In genomic region chr3:185842241-185842640, GRCh38 we compare ENCODE assay signal across 10 cellular contexts.
"Had no signal": no experiment of that assay in that cellular context is flagged by ENCODE, and none has a peak within 500 bp of the region (broad histone marks: within the 10 kb centered on the region; RNA-seq: fewer than 3 reads in every experiment).

No MANE protein-coding gene starts in this region.

- H3K9me3 Mint-ChIP-seq: GM23338, H9, HFFc6 had no signal

- ATAC-seq: GM23338, HCT116 had no signal

- H2AFZ ChIP-seq: GM23248, GM23338 had no signal

- H3K4me3 ChIP-seq: GM23248, GM23338, HAP-1 had no signal

- H3K4me3 Mint-ChIP-seq: GM23338, H9, HFFc6 had no signal

- H3K36me3 ChIP-seq: HAP-1 had no signal

- H3K27ac Mint-ChIP-seq: GM23338, H9, HFFc6 had no signal

- H3K27ac ChIP-seq: GM23248 had no signal

- H3K4me2 ChIP-seq: GM23338 had no signal

- H3K9ac ChIP-seq: GM23248 had no signal

- FAIRE-seq: H1 had no signal

- DNase-seq: GM23248, GOT3, H7, H9, HCEC 1CT, HFFc6 had no signal

- H3K9me3 ChIP-seq: HAP-1 had no signal
